8 cellular contexts compared by ENCODE assay signal in genomic region chr16:56729736-56730662, GRCh38. TPM values are rescaled to one million over a fixed set of nuclear protein-coding genes. Genes with fewer than 3 reads are reported as not detected.
DNase-seq lines count a peak whose midpoint lies in the region; ATAC-seq and TF ChIP-seq lines count a peak whose summit lies in the region.

TSS of gene NUP93 (plus strand) at chr16:56730129. CDS start at chr16:56748248, 18,119 bp downstream.

- no peaks in the 10 kb centered on the region for H3K9me2 ChIP-seq in hepatocyte (replicated peaks; ENCODE audit: insufficient read depth)

- no peaks in the 10 kb centered on the region for H4K20me1 ChIP-seq in hepatocyte (ENCODE audit: insufficient read depth, poor library complexity, severe bottlenecking)

- peak; percentile 85 for TF ChIP-seq POLR2A in GM18505 (IDR thresholded peaks at IDR 0.05; ENCODE audit: borderline replicate concordance, extremely low read depth, insufficient read depth, insufficient read length)

- peak within 1 kb of the TSS; percentile 82 for H2AFZ ChIP-seq in hepatocyte

- H3K79me2 ChIP-seq in hepatocyte = peaks cover 31% of the 10 kb centered on the region

- ATAC-seq in GM18505 (IDR thresholded peaks at IDR 0.05; ENCODE audit: unreplicated experiment) (peak; percentile 74), HG02973 (IDR thresholded peaks at IDR 0.05; ENCODE audit: unreplicated experiment) (peak; percentile 76)

- H3K27ac ChIP-seq in hepatocyte = peak within 1 kb of the TSS; percentile 85

- H3K27me3 ChIP-seq in hepatocyte = no peaks in the 10 kb centered on the region

- TF ChIP-seq CTCF in astrocyte of the cerebellum (IDR thresholded peaks at IDR 0.05; ENCODE audit: low read depth, low read length, missing control alignments) (no peak), hepatocyte (IDR thresholded peaks at IDR 0.05; ENCODE audit: poor library complexity) (no peak)

- H3K36me3 ChIP-seq in hepatocyte (replicated peaks; ENCODE audit: insufficient read depth, low read depth) = no peaks in the 10 kb centered on the region

- no peaks in the 10 kb centered on the region for H3K9me3 ChIP-seq in hepatocyte (ENCODE audit: low read depth)

- 1% methylated on average over 66 of the region's 70 CpGs for WGBS in hepatocyte (ENCODE audit: low lambda C conversion rate, missing lambda C conversion rate)

- H3K4me3 ChIP-seq in astrocyte of the cerebellum (ENCODE audit: low read depth, low read length) (peak within 1 kb of the TSS; percentile 91), hepatocyte (peak within 1 kb of the TSS; percentile 61)

- DNase-seq in NCI-H2029 treated with DMSO at 0.1 percent for 48 hours (lab: John Stamatoyannopoulos, UW) (peak; percentile 16), T-helper 22 cell (ENCODE audit: low read depth) (peak; percentile 84), astrocyte of the cerebellum (ENCODE audit: low read depth) (peak; percentile 78), hepatocyte (ENCODE audit: low spot score) (peak; percentile 96), retina (peak; percentile 94), cortex of kidney (lab: John Stamatoyannopoulos, UW) (no peak)

- no peaks in the 10 kb centered on the region for H3K4me1 ChIP-seq in hepatocyte (ENCODE audit: insufficient read depth)

- peak within 1 kb of the TSS; percentile 94 for H3K4me2 ChIP-seq in hepatocyte

- in situ Hi-C loops in astrocyte of the cerebellum (cut with HindIII; ENCODE audit: low sequenced_read_pairs) = no loop called here

RNA-seq across cellular contexts. Expression of gene NUP93, which starts in this region (rescaled TPM):
- total RNA-seq in hepatocyte = 23.5 and 36.4 TPM in 2 replicates
- 35.7 and 39.6 TPM in 2 replicates for polyA plus RNA-seq in hepatocyte
